Comparison of ENCODE assay signal across 10 cellular contexts in the genomic region with DNA sequence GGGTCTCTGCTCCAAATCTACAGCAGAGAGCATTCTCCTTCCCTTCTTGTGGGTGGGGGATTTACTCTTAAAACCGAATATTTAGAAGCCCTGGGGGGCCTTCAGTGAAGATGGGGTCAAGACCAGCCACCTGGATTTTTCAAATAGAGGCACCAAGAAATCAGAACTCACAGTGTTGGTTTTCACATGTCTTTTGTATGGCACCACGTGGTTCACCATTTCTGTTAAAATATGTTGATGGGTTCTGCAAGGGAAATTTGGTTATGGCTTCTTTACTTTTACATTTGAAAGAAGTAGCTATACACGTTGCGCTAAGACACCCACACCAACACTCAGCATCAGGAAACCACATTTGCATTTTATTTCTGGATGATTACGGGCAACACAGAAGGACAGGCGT. TPM values are rescaled to one million over a fixed set of nuclear protein-coding genes. Genes with fewer than 3 reads are reported as not detected.
"Had no signal": no experiment of that assay in that cellular context is flagged by ENCODE, and none has a peak within 500 bp of the region (broad histone marks: within the 10 kb centered on the region; RNA-seq: fewer than 3 reads in every experiment).

No MANE protein-coding gene starts in this region.

- DNase-seq: IMR-90, KBM-7, KG1 had no signal

- H3K4me3 ChIP-seq: K562 had no signal

- H3K9ac ChIP-seq: KMS-11 had no signal

- H3K27ac ChIP-seq: HL-60, KMS-11 had no signal

- FAIRE-seq: HTR-8/SVneo, K562 had no signal

- ATAC-seq: K562 had no signal

- H3K4me2 ChIP-seq: KMS-11 had no signal

RNA-seq across cellular contexts. Expression of a gene that starts 17.7 kb away (rescaled TPM):
- total RNA-seq: HT-29, HT1080 had no signal
- polyA plus RNA-seq: IgD-negative memory B cell had no signal
